ENCODE assay signal across 8 cellular contexts in the genomic region with DNA sequence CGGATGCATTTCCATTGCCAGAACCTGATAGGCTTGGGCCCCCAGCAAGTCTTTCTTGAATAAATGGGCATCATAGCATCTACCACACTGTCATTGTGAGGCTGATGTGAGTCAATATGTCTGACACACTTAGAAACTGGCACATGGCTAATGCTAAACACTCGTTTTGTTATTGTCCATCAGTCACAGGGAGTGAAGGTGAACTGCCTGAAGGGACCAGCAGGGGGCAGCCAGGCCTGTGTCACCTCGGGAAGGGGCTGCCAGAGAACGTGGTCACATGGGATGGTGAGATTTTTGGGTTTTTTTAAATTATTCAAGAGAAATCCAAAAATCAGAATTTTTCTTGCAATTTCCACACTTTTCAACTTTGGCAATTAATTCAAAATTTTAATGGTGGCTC. TPM values are rescaled to one million over a fixed set of nuclear protein-coding genes. Genes with fewer than 3 reads are reported as not detected.
DNase-seq lines count a peak whose midpoint lies in the region; ATAC-seq, FAIRE-seq and TF ChIP-seq lines count a peak whose summit lies in the region.

No MANE protein-coding gene starts in this region.

- H3K4me2 ChIP-seq in SK-N-SH, result no peak overlapping the region

- WGBS in SK-N-SH (ENCODE audit: low lambda C conversion rate), result 11% methylated on average over 4 of the region's 4 CpGs

- POLR2A ChIA-PET in AG04450 (lab: Yijun Ruan, JAX), result no interaction called here
- POLR2A ChIA-PET in SK-N-SH (lab: Yijun Ruan, JAX), result no interaction called here

- no peaks in the 10 kb centered on the region for H3K79me2 ChIP-seq in SK-N-SH (ENCODE audit: insufficient read depth)

- no peaks in the 10 kb centered on the region for H3K27me3 ChIP-seq in AG04450 (ENCODE audit: control insufficient read depth, insufficient read depth, low read length)
- H3K27me3 ChIP-seq in SK-N-SH (ENCODE audit: insufficient read depth), result peaks cover 12% of the 10 kb centered on the region; the same call in 1 of the 2 replicates
- H3K27me3 ChIP-seq in upper lobe of right lung, result no peaks in the 10 kb centered on the region

- FAIRE-seq in GM18507 (lab: Jason Lieb, UNC), result peak; percentile 80

- DNase-seq in AG04450 (ENCODE audit: low read depth, low spot score) (no peak), GM18507 (ENCODE audit: extremely low spot score, insufficient read length, low read depth) (peak; percentile 58), SK-N-SH (peak; percentile 64), left cardiac atrium (peak; percentile 67), upper lobe of right lung (peak; percentile 47), NCI-H510A (lab: John Stamatoyannopoulos, UW) (no peak)
- no peak for DNase-seq in stimulated activated naive CD4-positive, alpha-beta T cell treated with Interleukin-2 at 50 U/mL for 16 hours (lab: John Stamatoyannopoulos, UW)

- H3K4me1 ChIP-seq in SK-N-SH (ENCODE audit: control insufficient read depth in 1 of 2, insufficient read depth in 2 of 2, low read depth in 1 of 2, low read length in 1 of 2) (no peaks in the 10 kb centered on the region), upper lobe of right lung (no peaks in the 10 kb centered on the region)

- peak; percentile 25; the same call in 1 of the 2 replicates for TF ChIP-seq CTCF in AG04450 (IDR thresholded peaks at IDR 0.05; ENCODE audit: low read depth, low read length)
- TF ChIP-seq CTCF in SK-N-SH (IDR thresholded peaks at IDR 0.05), result peak; percentile 48
- peak; percentile 54 for TF ChIP-seq CTCF in upper lobe of right lung (IDR thresholded peaks at IDR 0.05)

- CTCF ChIA-PET in AG04450 (lab: Charles Lee), result interaction anchor here (1.2 kb wide), 1 partner anchor 712 kb away, joined by 3 read pairs; no protein-coding TSS in a partner anchor
- CTCF ChIA-PET in SK-N-SH (lab: Yijun Ruan, JAX), result no interaction called here

- H3K36me3 ChIP-seq in SK-N-SH (replicated peaks in 1 of 2; ENCODE audit: control insufficient read depth in 1 of 2, insufficient read depth in 2 of 2, low read length in 1 of 2) (no peaks in the 10 kb centered on the region), upper lobe of right lung (no peaks in the 10 kb centered on the region)

- no peak overlapping the region for H3K27ac ChIP-seq in AG04450 (ENCODE audit: low read depth, low read length)
- no peak overlapping the region for H3K27ac ChIP-seq in SK-N-SH (ENCODE audit: low read depth in 2 of 2, low read length in 1 of 2)
- no peak overlapping the region for H3K27ac ChIP-seq in upper lobe of right lung

- H2AFZ ChIP-seq in SK-N-SH (ENCODE audit: low read depth), result no peak overlapping the region

- H3F3A ChIP-seq in SK-N-SH (replicated peaks; ENCODE audit: insufficient read depth), result no peaks in the 10 kb centered on the region

- H3K4me3 ChIP-seq in AG04450 (ENCODE audit: low read depth, low read length), result no peak overlapping the region
- peak overlapping the region in 1 of 2 experiments; percentile 39; a peak in 1 of 4 replicates for H3K4me3 ChIP-seq in SK-N-SH (ENCODE audit: low read depth in 2 of 2, low read length in 1 of 2)
- H3K4me3 ChIP-seq in upper lobe of right lung, result no peak overlapping the region

- intact Hi-C loops in left cardiac atrium (cut with DNase I) (no loop called here), upper lobe of right lung (cut with DNase I) (no loop called here)

- no peaks in the 10 kb centered on the region for H3K9me2 ChIP-seq in SK-N-SH

- peak; percentile 18; the same call in 1 of the 2 replicates for TF ChIP-seq RAD21 in SK-N-SH (IDR thresholded peaks at IDR 0.05; ENCODE audit: low read length)

- H4K20me1 ChIP-seq in SK-N-SH (ENCODE audit: insufficient read depth), result no peaks in the 10 kb centered on the region

- peaks cover 53% of the 10 kb centered on the region for H3K9me3 ChIP-seq in AG04450 (ENCODE audit: control insufficient read depth, insufficient read depth, low read length)
- H3K9me3 ChIP-seq in SK-N-SH, result no peaks in the 10 kb centered on the region
- H3K9me3 ChIP-seq in upper lobe of right lung, result no peaks in the 10 kb centered on the region

- ATAC-seq in left cardiac atrium, result peak; percentile 27 to 35
- peak; percentile 59 for ATAC-seq in upper lobe of right lung
- ATAC-seq in GM21515 (IDR thresholded peaks at IDR 0.05; ENCODE audit: unreplicated experiment), result no peak

- TF ChIP-seq EP300 in SK-N-SH (IDR thresholded peaks at IDR 0.05; ENCODE audit: borderline replicate concordance in 1 of 2, low read depth in 1 of 2, low read length in 1 of 2), result no peak

- no peak overlapping the region for H3K9ac ChIP-seq in SK-N-SH

TF ChIP-seq in SK-N-SH, 30 proteins besides CTCF, POLR2A, EP300 and RAD21 (continues in another document):
- TF ChIP-seq EZH2phosphoT487 (IDR thresholded peaks at IDR 0.05; ENCODE audit: borderline replicate concordance, low read depth), result no peak
- no peak for TF ChIP-seq RFX5 (IDR thresholded peaks at IDR 0.05; ENCODE audit: low read length)
- no peak for TF ChIP-seq MAX (IDR thresholded peaks at IDR 0.05; ENCODE audit: low read depth)
- no peak for TF ChIP-seq ELF1 (IDR thresholded peaks at IDR 0.05)
- no peak for TF ChIP-seq NFIC (IDR thresholded peaks at IDR 0.05; ENCODE audit: borderline replicate concordance)
- TF ChIP-seq, protein P1, sequence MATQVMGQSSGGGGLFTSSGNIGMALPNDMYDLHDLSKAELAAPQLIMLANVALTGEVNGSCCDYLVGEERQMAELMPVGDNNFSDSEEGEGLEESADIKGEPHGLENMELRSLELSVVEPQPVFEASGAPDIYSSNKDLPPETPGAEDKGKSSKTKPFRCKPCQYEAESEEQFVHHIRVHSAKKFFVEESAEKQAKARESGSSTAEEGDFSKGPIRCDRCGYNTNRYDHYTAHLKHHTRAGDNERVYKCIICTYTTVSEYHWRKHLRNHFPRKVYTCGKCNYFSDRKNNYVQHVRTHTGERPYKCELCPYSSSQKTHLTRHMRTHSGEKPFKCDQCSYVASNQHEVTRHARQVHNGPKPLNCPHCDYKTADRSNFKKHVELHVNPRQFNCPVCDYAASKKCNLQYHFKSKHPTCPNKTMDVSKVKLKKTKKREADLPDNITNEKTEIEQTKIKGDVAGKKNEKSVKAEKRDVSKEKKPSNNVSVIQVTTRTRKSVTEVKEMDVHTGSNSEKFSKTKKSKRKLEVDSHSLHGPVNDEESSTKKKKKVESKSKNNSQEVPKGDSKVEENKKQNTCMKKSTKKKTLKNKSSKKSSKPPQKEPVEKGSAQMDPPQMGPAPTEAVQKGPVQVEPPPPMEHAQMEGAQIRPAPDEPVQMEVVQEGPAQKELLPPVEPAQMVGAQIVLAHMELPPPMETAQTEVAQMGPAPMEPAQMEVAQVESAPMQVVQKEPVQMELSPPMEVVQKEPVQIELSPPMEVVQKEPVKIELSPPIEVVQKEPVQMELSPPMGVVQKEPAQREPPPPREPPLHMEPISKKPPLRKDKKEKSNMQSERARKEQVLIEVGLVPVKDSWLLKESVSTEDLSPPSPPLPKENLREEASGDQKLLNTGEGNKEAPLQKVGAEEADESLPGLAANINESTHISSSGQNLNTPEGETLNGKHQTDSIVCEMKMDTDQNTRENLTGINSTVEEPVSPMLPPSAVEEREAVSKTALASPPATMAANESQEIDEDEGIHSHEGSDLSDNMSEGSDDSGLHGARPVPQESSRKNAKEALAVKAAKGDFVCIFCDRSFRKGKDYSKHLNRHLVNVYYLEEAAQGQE (IDR thresholded peaks at IDR 0.05; ENCODE audit: low read depth, low read length), result no peak
- no peak for TF ChIP-seq YY1 (IDR thresholded peaks at IDR 0.05; ENCODE audit: low read depth)
- TF ChIP-seq IRF3 (IDR thresholded peaks at IDR 0.05; ENCODE audit: low read depth, low read length), result no peak
- no peak for TF ChIP-seq POLR2AphosphoS5 (IDR thresholded peaks at IDR 0.05; ENCODE audit: low read depth, low read length)
- TF ChIP-seq ZBTB33 (IDR thresholded peaks at IDR 0.05; ENCODE audit: borderline replicate concordance, low read depth), result no peak
- TF ChIP-seq TEAD4 (IDR thresholded peaks at IDR 0.05; ENCODE audit: borderline replicate concordance, insufficient read depth), result no peak
- TF ChIP-seq SIN3A (IDR thresholded peaks at IDR 0.05; ENCODE audit: borderline replicate concordance, low read depth, low read length), result no peak
- TF ChIP-seq GABPA (IDR thresholded peaks at IDR 0.05; ENCODE audit: low read depth), result no peak

RNA-seq across cellular contexts. Expression of gene RCVRN, which starts 0.8 kb away (rescaled TPM):
- polyA plus RNA-seq in AG04450 (2011; rRNA removed) (0.29 TPM in 1 of 2 replicates, not detected in the other), SK-N-SH (2012; rRNA removed) (not detected in 2 replicates)
- polyA minus RNA-seq in AG04450 (2011; rRNA and poly(A)+ RNA removed), result not detected in 2 replicates
- not detected in 2 replicates for polyA plus RNA-seq in SK-N-SH (2012; cell fraction: cytosol; rRNA removed)
- not detected in 2 replicates for polyA plus RNA-seq in SK-N-SH (2012; cell fraction: nucleus; rRNA removed)
- total RNA-seq in left cardiac atrium (under 1 TPM in 1 of 2 donors, not detected in 1; 0.47 TPM), upper lobe of right lung (0.17 TPM)

Comparison
In these comparisons a context has a peak if more than half of its experiments do, and no peak if none do; other contexts are left out.
1. DNase-seq: peak in GM18507 (single experiment), SK-N-SH (single experiment), left cardiac atrium (single experiment) and upper lobe of right lung (single experiment); none in AG04450 (single experiment), stimulated activated naive CD4-positive, alpha-beta T cell treated with Interleukin-2 at 50 U/mL for 16 hours (single experiment) and NCI-H510A (single experiment).
2. Peak in every context shown above with its lines, with median percentiles within 50 percentile points of each other: CTCF ChIP-seq.